In genomic region chr4:19806865-19807264, GRCh38 we compare ENCODE assay signal across 12 cellular contexts.
"Had no signal": no experiment of that assay in that cellular context is flagged by ENCODE, and none has a peak within 500 bp of the region (broad histone marks: within the 10 kb centered on the region; RNA-seq: fewer than 3 reads in every experiment).

No MANE protein-coding gene starts in this region.

- H3K27me3 Mint-ChIP-seq: activated CD4-positive, alpha-beta T cell treated with anti-CD3 and anti-CD28 coated beads for 36 hours; activated CD8-positive, alpha-beta T cell treated with anti-CD3 and anti-CD28 coated beads for 36 hours; activated naive CD8-positive, alpha-beta T cell treated with anti-CD3 and anti-CD28 coated beads, Interleukin-2, amount 50 U/mL, for 24 hours had no signal

- ATAC-seq: activated CD4-positive, alpha-beta T cell treated with anti-CD3 and anti-CD28 coated beads for 36 hours; activated CD8-positive, alpha-beta T cell treated with anti-CD3 and anti-CD28 coated beads for 36 hours; activated naive CD8-positive, alpha-beta T cell treated with anti-CD3 and anti-CD28 coated beads, Interleukin-2, amount 50 U/mL, for 24 hours; left colon had no signal

- H3K4me3 Mint-ChIP-seq: activated CD4-positive, alpha-beta T cell treated with anti-CD3 and anti-CD28 coated beads for 36 hours; activated CD8-positive, alpha-beta T cell treated with anti-CD3 and anti-CD28 coated beads for 36 hours; activated naive CD8-positive, alpha-beta T cell treated with anti-CD3 and anti-CD28 coated beads, Interleukin-2, amount 50 U/mL, for 24 hours; brain; nephron progenitor cell had no signal

- H3K36me3 Mint-ChIP-seq: brain had no signal

- H3K27ac Mint-ChIP-seq: activated CD4-positive, alpha-beta T cell treated with anti-CD3 and anti-CD28 coated beads for 36 hours; activated CD8-positive, alpha-beta T cell treated with anti-CD3 and anti-CD28 coated beads for 36 hours; activated naive CD8-positive, alpha-beta T cell treated with anti-CD3 and anti-CD28 coated beads, Interleukin-2, amount 50 U/mL, for 24 hours; brain; nephron progenitor cell had no signal

- H3K4me1 Mint-ChIP-seq: activated CD4-positive, alpha-beta T cell treated with anti-CD3 and anti-CD28 coated beads for 36 hours; activated naive CD8-positive, alpha-beta T cell treated with anti-CD3 and anti-CD28 coated beads, Interleukin-2, amount 50 U/mL, for 24 hours; nephron progenitor cell had no signal

- H3K9me3 Mint-ChIP-seq: activated naive CD8-positive, alpha-beta T cell treated with anti-CD3 and anti-CD28 coated beads, Interleukin-2, amount 50 U/mL, for 24 hours; nephron progenitor cell had no signal

- DNase-seq: activated CD4-positive, alpha-beta T cell treated with anti-CD3 and anti-CD28 coated beads for 36 hours; activated CD8-positive, alpha-beta T cell treated with anti-CD3 and anti-CD28 coated beads for 36 hours; activated naive CD4-positive, alpha-beta T cell treated with Interleukin-2 at 50 U/mL for 16 hours; activated naive CD8-positive, alpha-beta T cell treated with anti-CD3 and anti-CD28 coated beads, Interleukin-2, amount 50 U/mL, for 24 hours; glutamatergic neuron; left colon; nephron progenitor cell; small intestine; T-helper 1 cell; thyroid gland; WERI-Rb-1 had no signal
